8 cellular contexts compared by ENCODE assay signal in the genomic region with DNA sequence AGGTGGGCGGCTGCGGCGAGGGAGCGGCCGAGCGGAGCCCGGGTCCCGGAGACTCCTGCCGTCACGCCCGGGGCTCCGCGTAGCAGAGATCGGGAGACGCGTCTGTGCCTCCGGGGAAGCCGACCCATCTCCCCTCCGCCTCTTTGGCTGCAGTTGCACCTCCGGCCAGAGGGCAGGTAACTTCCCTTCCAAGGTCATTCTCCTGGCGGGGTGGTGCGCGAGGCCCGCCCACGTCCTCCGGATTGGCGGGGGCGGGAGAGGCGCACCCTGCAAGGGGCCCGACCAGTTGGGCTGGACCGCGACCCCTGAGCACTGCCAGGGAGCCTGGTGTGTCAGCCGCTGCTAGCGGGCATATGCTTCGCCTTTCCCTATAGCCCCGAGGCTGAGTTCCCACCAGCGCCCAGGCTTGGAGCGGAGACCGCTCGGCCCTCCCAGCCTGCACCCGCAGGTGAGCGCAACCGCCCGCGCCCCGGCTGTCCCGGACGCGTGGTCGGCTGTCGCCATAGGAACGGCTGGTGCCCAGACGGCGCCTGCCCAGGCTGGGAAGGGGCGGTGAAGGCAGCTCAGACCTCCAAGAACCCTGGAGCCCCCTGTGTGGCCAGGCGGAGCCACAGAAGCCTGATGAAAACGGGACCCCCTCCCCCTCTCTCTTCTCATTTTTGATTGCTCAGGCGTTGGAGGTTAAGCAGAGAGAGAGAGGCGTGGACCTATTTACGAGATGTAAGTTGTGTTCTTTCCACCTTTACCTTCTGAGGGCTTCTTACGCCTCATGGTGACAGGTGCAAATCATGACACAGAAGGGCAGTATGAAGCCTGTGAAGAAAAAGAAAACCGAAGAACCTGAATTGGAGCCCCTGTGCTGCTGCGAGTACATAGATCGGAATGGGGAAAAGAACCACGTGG. TPM values are rescaled to one million over a fixed set of nuclear protein-coding genes. Genes with fewer than 3 reads are reported as not detected.
DNase-seq lines count a peak whose midpoint lies in the region; ATAC-seq and TF ChIP-seq lines count a peak whose summit lies in the region.

No MANE protein-coding gene starts in this region.

- H3K4me3 ChIP-seq in fibroblast of pulmonary artery (replicated peaks; ENCODE audit: low read depth, low read length), result peak overlapping the region; percentile 62

- ATAC-seq in GM18517 (IDR thresholded peaks at IDR 0.05; ENCODE audit: unreplicated experiment), result peak; percentile 45
- peak; percentile 38 for ATAC-seq in HG02973 (IDR thresholded peaks at IDR 0.05; ENCODE audit: unreplicated experiment)
- peak; percentile 59 for ATAC-seq in omental fat pad (ENCODE audit: low FRiP score)

- TF ChIP-seq CTCF in fibroblast of pulmonary artery (IDR thresholded peaks at IDR 0.05; ENCODE audit: low read length, missing control alignments), result no peak
- TF ChIP-seq CTCF in omental fat pad (IDR thresholded peaks at IDR 0.05), result no peak

- DNase-seq in 8988T (peak; percentile 54), NCI-H510A (lab: John Stamatoyannopoulos, UW) (peak; percentile 31), fibroblast of pulmonary artery (ENCODE audit: low read depth) (no peak), omental fat pad (ENCODE audit: low spot score) (no peak), pons (ENCODE audit: low spot score) (no peak)
- DNase-seq in activated T-cell treated with anti-CD3 and anti-CD28 coated beads, Interleukin-2, amount 50 U/mL, for 1 hour, result peak; percentile 52

RNA-seq across cellular contexts. Expression of gene ZDHHC23, which starts 0.5 kb away (rescaled TPM):
- total RNA-seq in omental fat pad, result 1 to 10 TPM; 3.2 to 5.5 (median 4.8) TPM

Comparison
In these comparisons a context has a peak if more than half of its experiments do, and no peak if none do; other contexts are left out.
1. DNase-seq: peak in 8988T (single experiment), NCI-H510A (single experiment) and activated T-cell treated with anti-CD3 and anti-CD28 coated beads, Interleukin-2, amount 50 U/mL, for 1 hour (single experiment); none in fibroblast of pulmonary artery (single experiment), omental fat pad (single experiment) and pons (single experiment).
2. Peak in every context shown above with its lines, with median percentiles within 50 percentile points of each other: ATAC-seq.